17 cellular contexts compared by ENCODE assay signal in genomic region chr11:134046681-134047449, GRCh38. TPM values are rescaled to one million over a fixed set of nuclear protein-coding genes. Genes with fewer than 3 reads are reported as not detected.
DNase-seq lines count a peak whose midpoint lies in the region; ATAC-seq and TF ChIP-seq lines count a peak whose summit lies in the region.
"Had no signal": no experiment of that assay in that cellular context is flagged by ENCODE, and none has a peak within 500 bp of the region (broad histone marks: within the 10 kb centered on the region; RNA-seq: fewer than 3 reads in every experiment).

No MANE protein-coding gene starts in this region.

- H3K4me1 ChIP-seq in HUES6 (ENCODE audit: control insufficient read depth, insufficient read depth, low read length) (peaks cover 43% of the 10 kb centered on the region), muscle layer of colon (ENCODE audit: insufficient read depth, low read length) (peaks cover 48% of the 10 kb centered on the region), stomach smooth muscle (ENCODE audit: control insufficient read depth, insufficient read depth, low read length) (peaks cover 49% of the 10 kb centered on the region)

- H3K4me3 ChIP-seq in HUES6 (ENCODE audit: low read depth, low read length) (peak overlapping the region; percentile 11; the same call in 1 of the 2 replicates), dorsolateral prefrontal cortex (peak overlapping the region in 3 of 59 donors; percentile 2 to 8 (median 3)), muscle layer of colon (ENCODE audit: low read depth in 1 of 2, low read length in 2 of 2) (no peak overlapping the region), stomach smooth muscle (ENCODE audit: low read length in 2 of 2) (peak overlapping the region; percentile 43 to 55)

- H3K27me3 ChIP-seq in HUES6 (ENCODE audit: control insufficient read depth, insufficient read depth, low read length) (0 out of 2 replicates have a peak, but pooled peaks cover 5% of the 10 kb centered on the region), dorsolateral prefrontal cortex (peaks cover 0 to 9% (median 0%) of the 10 kb centered on the region in 45 donors), muscle layer of colon (ENCODE audit: control insufficient read depth in 1 of 2, insufficient read depth in 2 of 2, low read length in 2 of 2) (no peaks in the 10 kb centered on the region), stomach smooth muscle (ENCODE audit: control insufficient read depth in 1 of 2, insufficient read depth in 2 of 2, low read length in 2 of 2) (no peaks in the 10 kb centered on the region)

- H3K36me3 Mint-ChIP-seq in T-cell (no peaks in the 10 kb centered on the region), Calu3 (ENCODE audit: insufficient read depth, unreplicated experiment) (no peaks in the 10 kb centered on the region)
- H3K36me3 Mint-ChIP-seq: CD4-positive, alpha-beta memory T cell had no signal

- H3K27me3 Mint-ChIP-seq in T-cell = peaks cover 6 to 23% of the 10 kb centered on the region in 2 donors
- H3K27me3 Mint-ChIP-seq in Calu3 (ENCODE audit: unreplicated experiment) = peaks cover 68% of the 10 kb centered on the region

- no peak overlapping the region for H3K27ac ChIP-seq in HUES6 (ENCODE audit: low read depth, low read length)
- peak overlapping the region in 52 of 59 donors; percentile 17 to 95 (median 72) for H3K27ac ChIP-seq in dorsolateral prefrontal cortex
- peak overlapping the region; percentile 16 for H3K27ac ChIP-seq in muscle layer of colon (ENCODE audit: low read depth, low read length)
- peak overlapping the region; percentile 85 for H3K27ac ChIP-seq in stomach smooth muscle (ENCODE audit: low read length)
- no peak overlapping the region for H3K27ac ChIP-seq in RWPE1
- H3K27ac ChIP-seq: epithelial cell of prostate, parathyroid adenoma had no signal

- TF ChIP-seq CTCF in dorsolateral prefrontal cortex (IDR thresholded peaks at IDR 0.05 in 54 of 56, conservative IDR thresholded peaks at IDR 0.05 in 2 of 56; ENCODE audit: low read depth in 1 of 56, partially characterized antibody in 56 of 56) (no peak), RWPE1 (conservative IDR thresholded peaks at IDR 0.05; ENCODE audit: low read depth) (no peak), Calu3 (IDR thresholded peaks at IDR 0.05; ENCODE audit: unreplicated experiment) (no peak)

- no peak for ATAC-seq in T-cell (replicated peaks in 1 of 4)

- H3K4me1 Mint-ChIP-seq in T-cell (peaks cover 3 to 14% (median 8%) of the 10 kb centered on the region in 3 donors), Calu3 (ENCODE audit: low read depth, unreplicated experiment) (no peaks in the 10 kb centered on the region)

- H3K9me3 ChIP-seq in HUES6 (ENCODE audit: control insufficient read depth, insufficient read depth, low read depth, low read length) (no peaks in the 10 kb centered on the region), muscle layer of colon (ENCODE audit: low read length) (no peaks in the 10 kb centered on the region), stomach smooth muscle (ENCODE audit: control insufficient read depth in 2 of 2, low read length in 2 of 2) (no peaks in the 10 kb centered on the region)

- H3K9me3 Mint-ChIP-seq in T-cell (no peaks in the 10 kb centered on the region), Calu3 (ENCODE audit: low read depth, unreplicated experiment) (no peaks in the 10 kb centered on the region)
- H3K9me3 Mint-ChIP-seq: CD4-positive, alpha-beta memory T cell had no signal

- CTCF ChIA-PET in RWPE1 (lab: Yijun Ruan, JAX) (interaction anchor here (1.0 to 3.9 kb wide), 2 partner anchors 22 to 119 kb away, joined by 4 to 39 read pairs; partner anchors contain the start of gene JAM3), T-cell (lab: Charles Lee) (interaction anchor here in 1 of 2 donors (0.9 kb wide), 1 partner anchor 120 kb away, joined by 3 read pairs; no protein-coding TSS in a partner anchor), Calu3 (lab: Charles Lee) (interaction anchor here (1.1 to 3.1 kb wide), 2 partner anchors 9 to 119 kb away, joined by 3 to 17 read pairs; no protein-coding TSS in a partner anchor)

- H3K36me3 ChIP-seq in HUES6 (ENCODE audit: control insufficient read depth, insufficient read depth, low read length) (no peaks in the 10 kb centered on the region), muscle layer of colon (ENCODE audit: insufficient read depth, low read length) (no peaks in the 10 kb centered on the region), stomach smooth muscle (ENCODE audit: control insufficient read depth in 2 of 2, insufficient read depth in 2 of 2, low read length in 2 of 2) (no peaks in the 10 kb centered on the region)

- DNase-seq in dorsolateral prefrontal cortex = peak in 1 of 10 donors; percentile 35
- no peak for DNase-seq in RWPE1 (ENCODE audit: low spot score)
- DNase-seq in DMS53 (lab: John Stamatoyannopoulos, UW) = no peak
- DNase-seq in T-cell = no peak
- DNase-seq in Calu3 = no peak
- DNase-seq: activated naive CD4-positive, alpha-beta T cell; CD4-positive, alpha-beta memory T cell; central memory CD4-positive, alpha-beta T cell; KG1; NCI-H1417 treated with DMSO at 0.1 percent for 48 hours; NCI-H524 treated with DMSO at 0.1 percent for 48 hours; stimulated activated CD4-positive, alpha-beta T cell treated with anti-CD3 and anti-CD28 coated beads, Interleukin-2, amount 100 ng/mL, for 48 hours had no signal

- intact Hi-C loops in dorsolateral prefrontal cortex (cut with DNase I) (loop anchor here (1.0 to 10.0 kb wide), 3 partner anchors 15 to 178 kb away; partner anchors contain the start of genes NCAPD3 (in 1 of the 2) and VPS26B (in 1 of the 2)), Calu3 (cut with micrococcal nuclease; ENCODE audit: unreplicated experiment) (loop anchor here (5.0 kb wide), 1 partner anchor 120 kb away; no protein-coding TSS in a partner anchor)

- no peak overlapping the region for H3K9ac ChIP-seq in HUES6 (ENCODE audit: low read length)
- peak overlapping the region; percentile 15 for H3K9ac ChIP-seq in muscle layer of colon (ENCODE audit: low read length)
- peak overlapping the region; percentile 30 to 66 for H3K9ac ChIP-seq in stomach smooth muscle (ENCODE audit: low read length in 2 of 2)
- H3K9ac ChIP-seq: parathyroid adenoma had no signal

- H3K27ac Mint-ChIP-seq in T-cell (no peak overlapping the region), Calu3 (ENCODE audit: unreplicated experiment) (no peak overlapping the region)

- POLR2A ChIA-PET in RWPE1 (lab: Yijun Ruan, JAX; ENCODE audit: low non-redundant PET) = no interaction called here
- POLR2A ChIA-PET in T-cell (lab: Charles Lee) = no interaction called here

- BruUV-seq in Calu3 (replicated peaks; lab: Mats Ljungman, UMichigan) = no TSS peak

- no peak overlapping the region for H3K4me3 Mint-ChIP-seq in T-cell
- no peak overlapping the region for H3K4me3 Mint-ChIP-seq in Calu3 (ENCODE audit: low read depth, unreplicated experiment)
- H3K4me3 Mint-ChIP-seq: CD4-positive, alpha-beta memory T cell had no signal

RNA-seq across cellular contexts. Expression of gene JAM3, which starts 22.0 kb away (rescaled TPM):
- total RNA-seq in dorsolateral prefrontal cortex (100 to 1,000 TPM in 42 of 120 experiments, 10 to 100 TPM in 78; 43.5 to 270 (median 90.6) TPM), T-cell (10 to 100 TPM in 1 of 5 donors, 1 to 10 TPM in 4; 6.6 to 10.7 (median 8.2) TPM), Calu3 (2022) (0.22 TPM in 1 of 2 replicates, not detected in the other)

Comparison
In these comparisons a context has a peak if more than half of its experiments do, and no peak if none do; other contexts are left out.
1. H3K27ac ChIP-seq: peak in dorsolateral prefrontal cortex (52 of 59), muscle layer of colon (single experiment) and stomach smooth muscle (single experiment); none in HUES6 (single experiment) and RWPE1 (single experiment).
2. H3K4me3 ChIP-seq: peak in HUES6 (single experiment) and stomach smooth muscle (2 of 2); none in muscle layer of colon (0 of 2).